In the genomic region with DNA sequence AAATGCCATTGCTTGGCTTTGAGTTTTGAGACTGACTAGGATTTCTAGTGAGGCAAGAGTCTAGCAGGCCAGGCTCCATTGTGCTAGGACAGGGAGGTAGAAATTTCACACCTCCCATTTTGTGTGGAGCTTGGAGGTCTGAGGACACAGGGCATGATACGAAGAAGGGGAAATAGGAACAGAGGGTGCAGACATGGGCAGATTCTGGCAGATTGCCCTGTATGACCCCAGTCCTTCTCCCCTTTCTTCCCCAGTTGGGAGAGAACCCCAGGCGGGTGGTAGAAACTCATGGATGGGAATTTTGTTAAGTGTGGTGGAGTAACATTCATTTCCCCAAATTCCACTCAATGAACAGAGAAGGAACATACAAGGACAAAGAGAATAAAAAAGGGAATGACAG, we compare ENCODE assay signal across 25 cellular contexts. TPM values are rescaled to one million over a fixed set of nuclear protein-coding genes. Genes with fewer than 3 reads are reported as not detected.
"Had no signal": no experiment of that assay in that cellular context is flagged by ENCODE, and none has a peak within 500 bp of the region (broad histone marks: within the 10 kb centered on the region; RNA-seq: fewer than 3 reads in every experiment).

No MANE protein-coding gene starts in this region.

- H3K36me3 ChIP-seq: ascending aorta, Peyer's patch had no signal

- H3K27me3 ChIP-seq: ascending aorta, body of pancreas, Peyer's patch had no signal

- DNase-seq: activated B cell treated with CpG ODN at 0.5 μM for 24 hours; activated CD4-positive, alpha-beta T cell treated with anti-CD3 and anti-CD28 coated beads for 1 hour; activated CD4-positive, alpha-beta T cell treated with anti-CD3 and anti-CD28 coated beads, Interleukin-2, amount 10 ng/mL, durations not matched to agents 24 days and 14 days; activated CD4-positive, alpha-beta T cell treated with anti-CD3 and anti-CD28 coated beads, Interleukin-2, amount 50 U/mL, for 48 hours; activated CD8-positive, alpha-beta memory T cell treated with anti-CD3 and anti-CD28 coated beads for 24 hours; activated effector memory CD4-positive, alpha-beta T cell treated with anti-CD3 and anti-CD28 coated beads, Interleukin-2, amount 50 U/mL, for 16 hours; activated naive CD4-positive, alpha-beta T cell treated with Interleukin-2 at 50 U/mL for 16 hours; activated naive CD8-positive, alpha-beta T cell treated with anti-CD3 and anti-CD28 coated beads, Interleukin-2, amount 50 U/mL, for 24 hours; activated T-cell treated with anti-CD3 and anti-CD28 coated beads, Interleukin-2, amount 50 U/mL, for 4 hours; amniotic stem cell; body of pancreas; MM.1S; NCI-H1105; NCI-H1436; NCI-H1694 treated with DMSO at 0.1 percent for 48 hours; NCI-H2029 treated with DMSO at 0.1 percent for 48 hours; NCI-H510A treated with DMSO at 0.1 percent for 48 hours; Peyer's patch; SHP77 treated with DMSO at 0.1 percent for 48 hours; T-helper 17 cell; T-helper 9 cell had no signal

- H3K4me1 ChIP-seq: ascending aorta, body of pancreas, Peyer's patch had no signal

- H3K27ac ChIP-seq: RWPE1 had no signal

- H3K4me3 ChIP-seq: ascending aorta, body of pancreas, Peyer's patch had no signal

- ATAC-seq: activated naive CD4-positive, alpha-beta T cell treated with anti-CD3 and anti-CD28 coated beads, Interleukin-2, amount 50 U/mL, for 72 hours; activated naive CD8-positive, alpha-beta T cell treated with anti-CD3 and anti-CD28 coated beads, Interleukin-2, amount 50 U/mL, for 24 hours; activated T-cell treated with anti-CD3 and anti-CD28 coated beads, Interleukin-2, amount 50 U/mL, for 4 hours; body of pancreas; T-helper 17 cell had no signal

- H3K9me3 ChIP-seq: ascending aorta, body of pancreas, Peyer's patch had no signal

RNA-seq across cellular contexts. Expression of gene RAMP3, which starts 54.4 kb away (rescaled TPM):
- total RNA-seq: activated B cell treated with CpG ODN at 0.5 μM for 24 hours; activated CD4-positive, alpha-beta T cell treated with anti-CD3 and anti-CD28 coated beads, Interleukin-2, amount 10 ng/mL, durations not matched to agents 24 days and 14 days; activated T-cell treated with anti-CD3 and anti-CD28 coated beads, Interleukin-2, amount 50 U/mL, for 4 hours; SK-MEL-5 had no signal
